In the genomic region with DNA sequence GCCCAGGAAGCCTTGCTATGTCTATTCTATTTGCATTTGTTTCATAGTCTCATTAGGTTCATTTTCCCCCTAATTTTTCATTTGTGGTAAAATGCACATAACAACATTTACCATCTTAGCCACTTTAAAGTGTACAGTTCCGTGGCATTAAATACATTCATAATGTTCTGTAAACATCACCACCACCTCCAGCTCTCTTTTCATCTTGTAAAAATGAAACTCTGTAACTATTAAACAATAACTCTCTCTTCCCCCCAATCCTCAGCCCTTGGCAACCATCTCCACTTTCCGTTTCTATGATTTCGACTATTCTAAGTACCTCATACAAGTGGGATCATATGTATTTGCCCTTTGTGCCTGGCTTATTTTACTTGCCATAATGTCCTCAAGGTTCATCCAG, we compare ENCODE assay signal across 17 cellular contexts.
"Had no signal": no experiment of that assay in that cellular context is flagged by ENCODE, and none has a peak within 500 bp of the region (broad histone marks: within the 10 kb centered on the region; RNA-seq: fewer than 3 reads in every experiment).

No MANE protein-coding gene starts in this region.

- DNase-seq: effector CD4-positive, alpha-beta T cell; endodermal cell; erythroblast; foreskin keratinocyte; head of caudate nucleus; kidney; left cardiac atrium; left ventricle myocardium inferior; lower lobe of right lung; natural killer cell; ovary; small intestine; stimulated activated CD4-positive, alpha-beta T cell treated with anti-CD3 and anti-CD28 coated beads, Interleukin-12 subunit alpha, Interleukin-12 subunit beta, amount 100 ng/mL, for 4 hours; stimulated activated naive CD4-positive, alpha-beta T cell; stomach; substantia nigra; transverse colon had no signal

- ATAC-seq: foreskin keratinocyte, left cardiac atrium, lower lobe of right lung, natural killer cell had no signal
